In the genomic region with DNA sequence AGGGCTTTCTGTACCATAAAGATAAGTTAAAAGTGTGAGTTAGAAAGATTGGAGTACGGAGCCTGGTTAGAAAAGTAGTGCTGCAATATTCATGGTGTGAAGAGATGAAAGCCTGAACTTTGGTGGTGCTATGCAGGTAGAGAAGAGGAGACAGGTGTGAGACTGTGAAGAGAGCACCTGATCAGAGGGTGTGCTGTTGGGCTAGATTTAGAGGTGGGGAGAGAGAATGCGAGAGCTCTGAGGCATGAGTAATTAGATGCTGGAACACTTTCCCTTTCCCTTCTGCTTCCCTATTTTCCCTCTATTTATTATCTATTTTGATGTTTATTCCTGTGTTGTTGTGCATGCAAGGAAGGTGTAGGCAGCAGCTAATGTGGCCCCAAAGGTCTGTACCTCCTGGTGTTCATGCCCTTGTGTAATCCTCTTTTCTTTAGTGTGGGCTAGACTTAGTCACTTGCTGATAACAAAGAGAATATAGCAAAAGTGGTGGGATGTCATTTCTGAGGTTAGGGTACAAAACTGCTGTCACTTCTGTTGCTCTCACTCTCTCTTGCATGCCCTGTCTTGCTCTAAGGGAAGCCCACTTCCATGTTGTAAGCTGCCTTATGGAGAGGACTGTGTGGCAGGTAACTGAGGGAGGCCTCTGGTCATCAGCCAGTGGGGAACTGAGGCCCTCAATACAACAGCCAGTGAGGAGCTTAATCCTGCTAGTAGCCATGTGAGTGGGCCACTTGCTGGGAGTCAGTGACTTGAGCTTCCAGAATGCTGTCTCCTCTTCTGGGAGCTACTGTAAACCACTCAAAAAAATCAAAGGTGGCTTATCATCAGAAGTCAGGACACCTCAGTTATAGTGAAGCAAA, we compare ENCODE assay signal across 16 cellular contexts. TPM values are rescaled to one million over a fixed set of nuclear protein-coding genes. Genes with fewer than 3 reads are reported as not detected.
A peak's percentile ranks its signal among the peaks of the same experiment; 100 is the strongest.
DNase-seq lines count a peak whose midpoint lies in the region; ATAC-seq and TF ChIP-seq lines count a peak whose summit lies in the region.
"Had no signal": no experiment of that assay in that cellular context is flagged by ENCODE, and none has a peak within 500 bp of the region (broad histone marks: within the 10 kb centered on the region; RNA-seq: fewer than 3 reads in every experiment).

No MANE protein-coding gene starts in this region.

- H3K9ac ChIP-seq in HUES48 (ENCODE audit: low read depth, low read length) (no peak overlapping the region), duodenal mucosa (ENCODE audit: low read depth in 1 of 2, low read length in 2 of 2) (peak overlapping the region; percentile 2 to 60)
- H3K9ac ChIP-seq: KMS-11 had no signal

- peak; percentile 28 for DNase-seq in DMS53 (lab: John Stamatoyannopoulos, UW)
- no peak for DNase-seq in DMS53 treated with DMSO at 0.1 percent for 48 hours (lab: John Stamatoyannopoulos, UW; ENCODE audit: unreplicated experiment)
- no peak for DNase-seq in natural killer cell treated with Interleukin-12 subunit alpha and Interleukin-12 subunit beta and Interleukin-15 and Interleukin-18, amount 100 ng/mL, for 72 hours (ENCODE audit: low spot score)
- no peak for DNase-seq in GM10248 (ENCODE audit: extremely low spot score)
- no peak for DNase-seq in stimulated activated CD8-positive, alpha-beta memory T cell treated with anti-CD3 and anti-CD28 coated beads, Interleukin-4, amount 100 ng/mL, for 48 hours
- DNase-seq in adrenal gland: no peak
- DNase-seq: activated CD4-positive, alpha-beta T cell treated with anti-CD3 and anti-CD28 coated beads for 1 hour; Calu3; effector CD4-positive, alpha-beta T cell; NCI-H187 treated with DMSO at 0.1 percent for 48 hours; testis had no signal

- ATAC-seq in natural killer cell treated with Interleukin-12 subunit alpha and Interleukin-12 subunit beta and Interleukin-15 and Interleukin-18, amount 100 ng/mL, for 72 hours: no peak
- ATAC-seq: left lobe of liver had no signal

- H3K36me3 ChIP-seq in HUES48 (ENCODE audit: control insufficient read depth, insufficient read depth, low read length) (peaks cover 12% of the 10 kb centered on the region; the same call in 1 of the 2 replicates), duodenal mucosa (ENCODE audit: control insufficient read depth in 1 of 2, insufficient read depth in 2 of 2, low read length in 2 of 2) (peaks cover 0 to 4% of the 10 kb centered on the region in 2 donors), adrenal gland (replicated peaks in 1 of 2) (no peaks in the 10 kb centered on the region)

- peaks cover 36% of the 10 kb centered on the region for H3K4me1 ChIP-seq in HUES48 (ENCODE audit: control insufficient read depth, insufficient read depth, low read length)
- peaks cover 24 to 28% of the 10 kb centered on the region in 2 donors for H3K4me1 ChIP-seq in duodenal mucosa (ENCODE audit: control insufficient read depth in 1 of 2, insufficient read depth in 2 of 2, low read length in 2 of 2)
- peaks cover 16 to 23% of the 10 kb centered on the region in 2 donors for H3K4me1 ChIP-seq in adrenal gland (replicated peaks in 1 of 2)

- intact Hi-C loops in adrenal gland (cut with DNase I): loop anchor here (5.0 to 10.0 kb wide), 3 partner anchors 114 to 224 kb away; no protein-coding TSS in a partner anchor

- H3K4me3 ChIP-seq in HUES48 (ENCODE audit: low read depth, low read length): peak overlapping the region; percentile 67; the same call in 1 of the 2 replicates
- H3K4me3 ChIP-seq in duodenal mucosa (ENCODE audit: low read depth in 1 of 2, low read length in 2 of 2): peak overlapping the region; percentile 77
- H3K4me3 ChIP-seq in adrenal gland: no peak overlapping the region
- H3K4me3 ChIP-seq: testis had no signal

- H3K36me3 Mint-ChIP-seq in natural killer cell treated with Interleukin-12 subunit alpha and Interleukin-12 subunit beta and Interleukin-15 and Interleukin-18, amount 100 ng/mL, for 72 hours: no peaks in the 10 kb centered on the region

- TF ChIP-seq POLR2A in adrenal gland (IDR thresholded peaks at IDR 0.05): no peak

- H3K27ac ChIP-seq in HUES48 (ENCODE audit: low read depth, low read length) (no peak overlapping the region), duodenal mucosa (ENCODE audit: low read depth, low read length) (no peak overlapping the region), adrenal gland (no peak overlapping the region)
- H3K27ac ChIP-seq: 22Rv1, KMS-11, testis had no signal

- no peak for TF ChIP-seq CTCF in GM10248 (IDR thresholded peaks at IDR 0.05; ENCODE audit: control extremely low read depth, extremely low read depth, low read depth, missing control alignments)
- no peak for TF ChIP-seq CTCF in adrenal gland (IDR thresholded peaks at IDR 0.05)

- WGBS in adrenal gland, 4 donors: 85 to 95% (median 92%) methylated on average over 2 of the region's 2 CpGs

- peaks cover 35 to 41% of the 10 kb centered on the region in 2 donors for H3K4me1 Mint-ChIP-seq in natural killer cell treated with Interleukin-12 subunit alpha and Interleukin-12 subunit beta and Interleukin-15 and Interleukin-18, amount 100 ng/mL, for 72 hours (ENCODE audit: low read depth in 2 of 2)

- H3K27ac Mint-ChIP-seq in natural killer cell treated with Interleukin-12 subunit alpha and Interleukin-12 subunit beta and Interleukin-15 and Interleukin-18, amount 100 ng/mL, for 72 hours: no peak overlapping the region

- H3K9me3 Mint-ChIP-seq in natural killer cell treated with Interleukin-12 subunit alpha and Interleukin-12 subunit beta and Interleukin-15 and Interleukin-18, amount 100 ng/mL, for 72 hours: no peaks in the 10 kb centered on the region

- no peaks in the 10 kb centered on the region for H3K9me3 ChIP-seq in HUES48 (ENCODE audit: control insufficient read depth, insufficient read depth, low read length)
- no peaks in the 10 kb centered on the region for H3K9me3 ChIP-seq in duodenal mucosa (ENCODE audit: control insufficient read depth in 1 of 2, low read length in 2 of 2)
- no peaks in the 10 kb centered on the region for H3K9me3 ChIP-seq in adrenal gland (replicated peaks in 1 of 3)
- H3K9me3 ChIP-seq: testis had no signal

- CTCF ChIA-PET in GM10248 (lab: Yijun Ruan, JAX): interaction anchor here (1.4 to 1.6 kb wide), 2 partner anchors 46 to 222 kb away, joined by 4 to 5 read pairs; no protein-coding TSS in a partner anchor

- POLR2A ChIA-PET in GM10248 (lab: Yijun Ruan, JAX): no interaction called here

- peaks cover 0 to 5% of the 10 kb centered on the region in 2 donors for H3K27me3 Mint-ChIP-seq in natural killer cell treated with Interleukin-12 subunit alpha and Interleukin-12 subunit beta and Interleukin-15 and Interleukin-18, amount 100 ng/mL, for 72 hours

- peaks cover 21% of the 10 kb centered on the region for H3K27me3 ChIP-seq in HUES48 (ENCODE audit: control insufficient read depth, insufficient read depth, low read length)
- H3K27me3 ChIP-seq in duodenal mucosa (ENCODE audit: control insufficient read depth in 1 of 2, insufficient read depth in 2 of 2, low read length in 2 of 2): no peaks in the 10 kb centered on the region
- no peaks in the 10 kb centered on the region for H3K27me3 ChIP-seq in adrenal gland
- H3K27me3 ChIP-seq: testis had no signal

- peak overlapping the region; percentile 7 for H3K4me3 Mint-ChIP-seq in natural killer cell treated with Interleukin-12 subunit alpha and Interleukin-12 subunit beta and Interleukin-15 and Interleukin-18, amount 100 ng/mL, for 72 hours

RNA-seq across cellular contexts. Expression of a gene that starts 2.6 kb away (rescaled TPM):
- 1 to 10 TPM; 3.6 to 5.4 TPM for total RNA-seq in natural killer cell treated with Interleukin-12 subunit alpha and Interleukin-12 subunit beta and Interleukin-15 and Interleukin-18, amount 100 ng/mL, for 72 hours
- 10 to 100 TPM in 4 of 8 donors, 1 to 10 TPM in 4; 3.6 to 24.6 (median 10.6) TPM for total RNA-seq in adrenal gland
- 1 to 10 TPM; 4.9 to 9.6 (median 7.4) TPM for polyA plus RNA-seq in adrenal gland

Comparison
In these comparisons a context has a peak if more than half of its experiments do, and no peak if none do; other contexts are left out.
1. H3K4me3 ChIP-seq: peak in HUES48 (single experiment) and duodenal mucosa (2 of 2); none in adrenal gland (0 of 4).